9 cellular contexts compared by ENCODE assay signal in genomic region chr2:98479959-98480524, GRCh38. TPM values are rescaled to one million over a fixed set of nuclear protein-coding genes. Genes with fewer than 3 reads are reported as not detected.
DNase-seq lines count a peak whose midpoint lies in the region; ATAC-seq and TF ChIP-seq lines count a peak whose summit lies in the region.
"Had no signal": no experiment of that assay in that cellular context is flagged by ENCODE, and none has a peak within 500 bp of the region (broad histone marks: within the 10 kb centered on the region; RNA-seq: fewer than 3 reads in every experiment).

No MANE protein-coding gene starts in this region.

- H3K27ac ChIP-seq in CD4-positive, CD25-positive, alpha-beta regulatory T cell (ENCODE audit: insufficient read depth, low read length, poor library complexity, severe bottlenecking), result peak overlapping the region; percentile 68
- no peak overlapping the region for H3K27ac ChIP-seq in smooth muscle cell (ENCODE audit: low read depth)
- H3K27ac ChIP-seq: suprapubic skin had no signal

- H3K4me3 Mint-ChIP-seq in CD4-positive, CD25-positive, alpha-beta regulatory T cell, result peak overlapping the region; percentile 59 to 78 (median 72)
- peak overlapping the region; percentile 18 for H3K4me3 Mint-ChIP-seq in activated CD4-positive, alpha-beta memory T cell treated with anti-CD3 and anti-CD28 coated beads, Interleukin-2, amount 10 ng/mL, durations not matched to agents 7 days and 5 days

- 64% methylated on average over 4 of the region's 4 CpGs for WGBS in smooth muscle cell (ENCODE audit: low lambda C conversion rate)

- peak; percentile 31 for TF ChIP-seq POLR2A in GM19193 (IDR thresholded peaks at IDR 0.05; ENCODE audit: extremely low read depth, insufficient read depth, insufficient read length)

- H3K4me2 ChIP-seq in smooth muscle cell, result no peak overlapping the region

- H4K20me1 ChIP-seq in smooth muscle cell (ENCODE audit: low read depth), result peaks cover 100% of the 10 kb centered on the region

- H3K27me3 ChIP-seq in CD4-positive, CD25-positive, alpha-beta regulatory T cell (ENCODE audit: control insufficient read depth, insufficient read depth, low read length), result no peaks in the 10 kb centered on the region
- no peaks in the 10 kb centered on the region for H3K27me3 ChIP-seq in smooth muscle cell (ENCODE audit: low read depth)
- H3K27me3 ChIP-seq: suprapubic skin had no signal

- H3K4me1 Mint-ChIP-seq in CD4-positive, CD25-positive, alpha-beta regulatory T cell, result peaks cover 17 to 98% (median 79%) of the 10 kb centered on the region in 4 donors
- peaks cover 100% of the 10 kb centered on the region for H3K4me1 Mint-ChIP-seq in activated CD4-positive, alpha-beta memory T cell treated with anti-CD3 and anti-CD28 coated beads, Interleukin-2, amount 10 ng/mL, durations not matched to agents 7 days and 5 days

- ATAC-seq in CD4-positive, CD25-positive, alpha-beta regulatory T cell (ENCODE audit: low read depth in 2 of 2), result peak; percentile 35 to 45

- no peak for TF ChIP-seq CTCF in smooth muscle cell (IDR thresholded peaks at IDR 0.05; ENCODE audit: borderline replicate concordance, insufficient read depth, poor library complexity, severe bottlenecking)
- no peak for TF ChIP-seq CTCF in GM20000 (IDR thresholded peaks at IDR 0.05; ENCODE audit: extremely low read depth, missing control alignments)

- no peaks in the 10 kb centered on the region for H3K36me3 ChIP-seq in CD4-positive, CD25-positive, alpha-beta regulatory T cell (ENCODE audit: control insufficient read depth, insufficient read depth, low read length)
- no peaks in the 10 kb centered on the region for H3K36me3 ChIP-seq in smooth muscle cell (ENCODE audit: low read depth)
- H3K36me3 ChIP-seq: suprapubic skin had no signal

- H3K9me3 Mint-ChIP-seq in CD4-positive, CD25-positive, alpha-beta regulatory T cell, result no peaks in the 10 kb centered on the region
- H3K9me3 Mint-ChIP-seq in activated CD4-positive, alpha-beta memory T cell treated with anti-CD3 and anti-CD28 coated beads, Interleukin-2, amount 10 ng/mL, durations not matched to agents 7 days and 5 days, result no peaks in the 10 kb centered on the region

- H2AFZ ChIP-seq in smooth muscle cell (ENCODE audit: low read depth), result no peak overlapping the region

- DNase-seq in CD4-positive, CD25-positive, alpha-beta regulatory T cell, result peak in 1 of 3 donors; percentile 51
- DNase-seq in NCI-H1092 (lab: John Stamatoyannopoulos, UW) (peak; percentile 38), glomerular visceral epithelial cell (ENCODE audit: extremely low spot score) (peak; percentile 84), smooth muscle cell (lab: John Stamatoyannopoulos, UW; ENCODE audit: unreplicated experiment) (peak; percentile 5), GM20000 (ENCODE audit: low spot score) (no peak), pons (ENCODE audit: low spot score) (no peak)
- DNase-seq in activated CD4-positive, alpha-beta memory T cell treated with anti-CD3 and anti-CD28 coated beads, Interleukin-2, amount 10 ng/mL, durations not matched to agents 7 days and 5 days, result peak; percentile 56

- POLR2A ChIA-PET in activated CD4-positive, alpha-beta memory T cell treated with anti-CD3 and anti-CD28 coated beads, Interleukin-2, amount 10 ng/mL, durations not matched to agents 7 days and 5 days (lab: Charles Lee), result interaction anchor here (0.8 to 16.5 kb wide), 10 partner anchors 8 to 184 kb away, joined by 3 to 500 read pairs (median 4); no protein-coding TSS in a partner anchor

- H3K9me3 ChIP-seq in CD4-positive, CD25-positive, alpha-beta regulatory T cell (ENCODE audit: control insufficient read depth in 2 of 2, low read length in 2 of 2), result no peaks in the 10 kb centered on the region
- H3K9me3 ChIP-seq in smooth muscle cell (replicated peaks; ENCODE audit: low read depth), result no peaks in the 10 kb centered on the region
- H3K9me3 ChIP-seq: suprapubic skin had no signal

- no peaks in the 10 kb centered on the region for H3K27me3 Mint-ChIP-seq in CD4-positive, CD25-positive, alpha-beta regulatory T cell
- H3K27me3 Mint-ChIP-seq in activated CD4-positive, alpha-beta memory T cell treated with anti-CD3 and anti-CD28 coated beads, Interleukin-2, amount 10 ng/mL, durations not matched to agents 7 days and 5 days, result no peaks in the 10 kb centered on the region

- no peaks in the 10 kb centered on the region for H3F3A ChIP-seq in smooth muscle cell (ENCODE audit: low read depth)

- H3K27ac Mint-ChIP-seq in CD4-positive, CD25-positive, alpha-beta regulatory T cell, result peak overlapping the region; percentile 86 to 90 (median 89)
- H3K27ac Mint-ChIP-seq in activated CD4-positive, alpha-beta memory T cell treated with anti-CD3 and anti-CD28 coated beads, Interleukin-2, amount 10 ng/mL, durations not matched to agents 7 days and 5 days, result peak overlapping the region; percentile 95

- H3K79me2 ChIP-seq in smooth muscle cell (ENCODE audit: low read depth), result peaks cover 19% of the 10 kb centered on the region

- no peak overlapping the region for H3K9ac ChIP-seq in smooth muscle cell (ENCODE audit: low read depth)

- H3K36me3 Mint-ChIP-seq in CD4-positive, CD25-positive, alpha-beta regulatory T cell, result no peaks in the 10 kb centered on the region
- H3K36me3 Mint-ChIP-seq in activated CD4-positive, alpha-beta memory T cell treated with anti-CD3 and anti-CD28 coated beads, Interleukin-2, amount 10 ng/mL, durations not matched to agents 7 days and 5 days (ENCODE audit: low read depth), result peaks cover 39% of the 10 kb centered on the region

- peaks cover 98% of the 10 kb centered on the region for H3K4me1 ChIP-seq in CD4-positive, CD25-positive, alpha-beta regulatory T cell (ENCODE audit: control insufficient read depth, insufficient read depth, low read length, poor library complexity, severe bottlenecking)
- H3K4me1 ChIP-seq in smooth muscle cell (ENCODE audit: low read depth), result peaks cover 2% of the 10 kb centered on the region

- CTCF ChIA-PET in activated CD4-positive, alpha-beta memory T cell treated with anti-CD3 and anti-CD28 coated beads, Interleukin-2, amount 10 ng/mL, durations not matched to agents 7 days and 5 days (lab: Charles Lee), result interaction anchor here (1.0 to 6.9 kb wide), 9 partner anchors 9 to 39 kb away, joined by 3 to 56 read pairs (median 4); no protein-coding TSS in a partner anchor

- H3K4me3 ChIP-seq in CD4-positive, CD25-positive, alpha-beta regulatory T cell (ENCODE audit: low read depth, low read length), result no peak overlapping the region
- no peak overlapping the region for H3K4me3 ChIP-seq in smooth muscle cell
- H3K4me3 ChIP-seq: suprapubic skin had no signal

RNA-seq across cellular contexts. Expression of gene INPP4A, which starts 35.4 kb away (rescaled TPM):
- 106 TPM for total RNA-seq in CD4-positive, CD25-positive, alpha-beta regulatory T cell
- 10 to 100 TPM; 27.9 to 36.3 (median 30.7) TPM for polyA plus RNA-seq in CD4-positive, CD25-positive, alpha-beta regulatory T cell
- 100 to 1,000 TPM; 123 to 127 TPM for total RNA-seq in activated CD4-positive, alpha-beta memory T cell treated with anti-CD3 and anti-CD28 coated beads, Interleukin-2, amount 10 ng/mL, durations not matched to agents 7 days and 5 days
- total RNA-seq in smooth muscle cell, result 11.7 and 17.3 TPM in 2 replicates
- 10.1 and 11.3 TPM in 2 replicates for polyA plus RNA-seq in smooth muscle cell

Comparison
In these comparisons a context has a peak if more than half of its experiments do, and no peak if none do; other contexts are left out.
1. DNase-seq: peak in NCI-H1092 (single experiment), activated CD4-positive, alpha-beta memory T cell treated with anti-CD3 and anti-CD28 coated beads, Interleukin-2, amount 10 ng/mL, durations not matched to agents 7 days and 5 days (single experiment), glomerular visceral epithelial cell (single experiment) and smooth muscle cell (single experiment); none in GM20000 (single experiment) and pons (single experiment).